In the genomic region with DNA sequence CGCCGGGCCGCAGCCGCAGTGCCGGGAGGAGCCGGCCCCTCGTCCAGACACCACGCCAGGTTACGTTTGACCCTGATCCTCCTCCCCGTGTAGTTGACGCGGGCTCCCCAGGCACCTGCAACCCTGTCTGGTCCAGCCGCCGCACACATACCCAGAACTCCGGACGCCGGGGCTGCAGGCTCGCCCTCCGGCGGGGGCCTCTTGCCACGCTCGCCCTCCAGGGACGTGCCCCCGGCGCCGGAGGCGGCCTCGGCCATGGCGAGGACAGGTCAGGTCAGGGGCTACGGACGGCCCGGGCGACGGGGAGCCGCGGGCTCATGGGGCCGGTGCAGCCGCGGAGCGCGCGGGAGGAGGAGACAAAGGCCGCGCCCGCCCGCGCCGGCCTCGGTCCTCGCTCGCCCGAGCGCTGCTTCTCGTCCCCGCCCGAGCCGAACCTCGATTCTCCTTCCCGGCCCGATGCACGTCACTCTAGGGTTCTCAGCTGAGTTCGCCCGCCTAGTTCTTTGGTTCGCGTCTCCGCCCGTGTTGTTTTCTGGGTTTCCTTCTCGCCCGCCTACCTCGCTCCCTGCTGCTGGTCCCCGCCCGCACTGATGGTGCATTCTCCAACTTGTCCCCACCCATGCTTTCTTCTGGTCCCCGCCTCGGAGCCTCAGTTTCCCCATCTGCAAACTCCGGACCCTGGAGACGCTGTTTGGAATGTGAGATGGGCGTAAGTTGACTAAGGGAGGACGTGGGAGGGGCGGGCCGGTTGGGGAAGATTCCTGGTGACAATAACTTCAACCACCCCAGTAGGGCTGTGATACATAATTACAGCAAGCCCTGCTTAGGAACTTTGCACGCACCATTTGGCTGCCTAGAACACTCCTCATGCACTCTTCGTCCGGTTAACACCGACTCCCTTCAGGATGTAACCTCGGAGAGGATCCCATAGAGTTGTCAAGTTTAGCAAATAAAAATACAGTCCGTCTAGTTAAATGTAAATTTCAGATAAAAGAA, we compare ENCODE assay signal across 1 cellular context.
A peak's percentile ranks its signal among the peaks of the same experiment; 100 is the strongest.
TF ChIP-seq lines count a peak whose summit lies in the region.

Gene ANO8, minus strand, starts transcription at position 442 of the 996 bp plus-strand sequence. Its CDS starts 185 bp downstream, at position 257.

TF ChIP-seq in K562, 482 proteins besides CTCF, POLR2A, EP300 and RAD21 (continued from another document and continues in another):
- TF ChIP-seq, protein P1, sequence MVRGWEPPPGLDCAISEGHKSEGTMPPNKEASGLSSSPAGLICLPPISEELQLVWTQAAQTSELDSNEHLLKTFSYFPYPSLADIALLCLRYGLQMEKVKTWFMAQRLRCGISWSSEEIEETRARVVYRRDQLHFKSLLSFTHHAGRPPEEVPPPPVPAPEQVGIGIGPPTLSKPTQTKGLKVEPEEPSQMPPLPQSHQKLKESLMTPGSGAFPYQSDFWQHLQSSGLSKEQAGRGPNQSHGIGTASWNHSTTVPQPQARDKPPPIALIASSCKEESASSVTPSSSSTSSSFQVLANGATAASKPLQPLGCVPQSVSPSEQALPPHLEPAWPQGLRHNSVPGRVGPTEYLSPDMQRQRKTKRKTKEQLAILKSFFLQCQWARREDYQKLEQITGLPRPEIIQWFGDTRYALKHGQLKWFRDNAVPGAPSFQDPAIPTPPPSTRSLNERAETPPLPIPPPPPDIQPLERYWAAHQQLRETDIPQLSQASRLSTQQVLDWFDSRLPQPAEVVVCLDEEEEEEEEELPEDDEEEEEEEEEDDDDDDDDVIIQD (CRISPR knock-in tag; IDR thresholded peaks at IDR 0.05), result no peak
- no peak for TF ChIP-seq CBFA2T2 (conservative IDR thresholded peaks at IDR 0.05)
- TF ChIP-seq PTBP1 (IDR thresholded peaks at IDR 0.05; ENCODE audit: low read depth, low read length), result no peak; the same call in 1 of the 2 replicates
- no peak for TF ChIP-seq SETDB1 (IDR thresholded peaks at IDR 0.05; ENCODE audit: low read length)
- TF ChIP-seq PURB (CRISPR knock-in tag; IDR thresholded peaks at IDR 0.05; ENCODE audit: low read depth), result no peak
- TF ChIP-seq, protein P2, sequence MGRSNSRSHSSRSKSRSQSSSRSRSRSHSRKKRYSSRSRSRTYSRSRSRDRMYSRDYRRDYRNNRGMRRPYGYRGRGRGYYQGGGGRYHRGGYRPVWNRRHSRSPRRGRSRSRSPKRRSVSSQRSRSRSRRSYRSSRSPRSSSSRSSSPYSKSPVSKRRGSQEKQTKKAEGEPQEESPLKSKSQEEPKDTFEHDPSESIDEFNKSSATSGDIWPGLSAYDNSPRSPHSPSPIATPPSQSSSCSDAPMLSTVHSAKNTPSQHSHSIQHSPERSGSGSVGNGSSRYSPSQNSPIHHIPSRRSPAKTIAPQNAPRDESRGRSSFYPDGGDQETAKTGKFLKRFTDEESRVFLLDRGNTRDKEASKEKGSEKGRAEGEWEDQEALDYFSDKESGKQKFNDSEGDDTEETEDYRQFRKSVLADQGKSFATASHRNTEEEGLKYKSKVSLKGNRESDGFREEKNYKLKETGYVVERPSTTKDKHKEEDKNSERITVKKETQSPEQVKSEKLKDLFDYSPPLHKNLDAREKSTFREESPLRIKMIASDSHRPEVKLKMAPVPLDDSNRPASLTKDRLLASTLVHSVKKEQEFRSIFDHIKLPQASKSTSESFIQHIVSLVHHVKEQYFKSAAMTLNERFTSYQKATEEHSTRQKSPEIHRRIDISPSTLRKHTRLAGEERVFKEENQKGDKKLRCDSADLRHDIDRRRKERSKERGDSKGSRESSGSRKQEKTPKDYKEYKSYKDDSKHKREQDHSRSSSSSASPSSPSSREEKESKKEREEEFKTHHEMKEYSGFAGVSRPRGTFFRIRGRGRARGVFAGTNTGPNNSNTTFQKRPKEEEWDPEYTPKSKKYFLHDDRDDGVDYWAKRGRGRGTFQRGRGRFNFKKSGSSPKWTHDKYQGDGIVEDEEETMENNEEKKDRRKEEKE (IDR thresholded peaks at IDR 0.05; ENCODE audit: borderline replicate concordance in 1 of 2, control insufficient read depth in 1 of 2, low read depth in 2 of 2, low read length in 1 of 2), result peak in 1 of 2 experiments; percentile 96; a peak in 2 of 4 replicates
- peak; percentile 39; the same call in 1 of the 2 replicates for TF ChIP-seq DMBX1 (CRISPR knock-in tag; IDR thresholded peaks at IDR 0.05; ENCODE audit: borderline replicate concordance)
- no peak for TF ChIP-seq RFX1 (IDR thresholded peaks at IDR 0.05)
- TF ChIP-seq ARID2 (IDR thresholded peaks at IDR 0.05), result no peak
- no peak for TF ChIP-seq ID3 (CRISPR knock-in tag; IDR thresholded peaks at IDR 0.05)
- peak; percentile 86 for TF ChIP-seq ID3 (tag; IDR thresholded peaks at IDR 0.05)
- TF ChIP-seq KLF16 (IDR thresholded peaks at IDR 0.05), result no peak
- TF ChIP-seq, protein P3, sequence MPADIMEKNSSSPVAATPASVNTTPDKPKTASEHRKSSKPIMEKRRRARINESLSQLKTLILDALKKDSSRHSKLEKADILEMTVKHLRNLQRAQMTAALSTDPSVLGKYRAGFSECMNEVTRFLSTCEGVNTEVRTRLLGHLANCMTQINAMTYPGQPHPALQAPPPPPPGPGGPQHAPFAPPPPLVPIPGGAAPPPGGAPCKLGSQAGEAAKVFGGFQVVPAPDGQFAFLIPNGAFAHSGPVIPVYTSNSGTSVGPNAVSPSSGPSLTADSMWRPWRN (IDR thresholded peaks at IDR 0.05; ENCODE audit: low read depth), result no peak
- TF ChIP-seq COPS2 (conservative IDR thresholded peaks at IDR 0.05), result no peak
- no peak for TF ChIP-seq ZNF175 (CRISPR knock-in tag; IDR thresholded peaks at IDR 0.05; ENCODE audit: low read depth)
- no peak for TF ChIP-seq SUPT5H (IDR thresholded peaks at IDR 0.05)
- TF ChIP-seq RBM17 (IDR thresholded peaks at IDR 0.05; ENCODE audit: borderline replicate concordance, low read depth, low read length), result no peak
- TF ChIP-seq U2AF1 (optimal IDR thresholded peaks at IDR 0.05; ENCODE audit: low read depth, low read length), result peak; percentile 54
- no peak for TF ChIP-seq PHTF2 (CRISPR knock-in tag; IDR thresholded peaks at IDR 0.05)
- TF ChIP-seq MAFF (IDR thresholded peaks at IDR 0.05; ENCODE audit: low read length), result no peak
- peak; percentile 96 for TF ChIP-seq ZBTB5 (IDR thresholded peaks at IDR 0.05)
- TF ChIP-seq CTBP1 (IDR thresholded peaks at IDR 0.05; ENCODE audit: borderline replicate concordance), result peak; percentile 98
- TF ChIP-seq, protein P4, sequence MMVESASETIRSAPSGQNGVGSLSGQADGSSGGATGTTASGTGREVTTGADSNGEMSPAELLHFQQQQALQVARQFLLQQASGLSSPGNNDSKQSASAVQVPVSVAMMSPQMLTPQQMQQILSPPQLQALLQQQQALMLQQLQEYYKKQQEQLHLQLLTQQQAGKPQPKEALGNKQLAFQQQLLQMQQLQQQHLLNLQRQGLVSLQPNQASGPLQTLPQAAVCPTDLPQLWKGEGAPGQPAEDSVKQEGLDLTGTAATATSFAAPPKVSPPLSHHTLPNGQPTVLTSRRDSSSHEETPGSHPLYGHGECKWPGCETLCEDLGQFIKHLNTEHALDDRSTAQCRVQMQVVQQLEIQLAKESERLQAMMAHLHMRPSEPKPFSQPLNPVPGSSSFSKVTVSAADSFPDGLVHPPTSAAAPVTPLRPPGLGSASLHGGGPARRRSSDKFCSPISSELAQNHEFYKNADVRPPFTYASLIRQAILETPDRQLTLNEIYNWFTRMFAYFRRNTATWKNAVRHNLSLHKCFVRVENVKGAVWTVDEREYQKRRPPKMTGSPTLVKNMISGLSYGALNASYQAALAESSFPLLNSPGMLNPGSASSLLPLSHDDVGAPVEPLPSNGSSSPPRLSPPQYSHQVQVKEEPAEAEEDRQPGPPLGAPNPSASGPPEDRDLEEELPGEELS (CRISPR knock-in tag; IDR thresholded peaks at IDR 0.05; ENCODE audit: borderline replicate concordance), result no peak; the same call in 1 of the 2 replicates
- peak; percentile 85 for TF ChIP-seq L3MBTL2 (IDR thresholded peaks at IDR 0.05)
- TF ChIP-seq ZNF717 (CRISPR knock-in tag; IDR thresholded peaks at IDR 0.05), result no peak
- no peak for TF ChIP-seq DDX20 (tag; IDR thresholded peaks at IDR 0.05; ENCODE audit: low read depth)
- TF ChIP-seq, protein P5, sequence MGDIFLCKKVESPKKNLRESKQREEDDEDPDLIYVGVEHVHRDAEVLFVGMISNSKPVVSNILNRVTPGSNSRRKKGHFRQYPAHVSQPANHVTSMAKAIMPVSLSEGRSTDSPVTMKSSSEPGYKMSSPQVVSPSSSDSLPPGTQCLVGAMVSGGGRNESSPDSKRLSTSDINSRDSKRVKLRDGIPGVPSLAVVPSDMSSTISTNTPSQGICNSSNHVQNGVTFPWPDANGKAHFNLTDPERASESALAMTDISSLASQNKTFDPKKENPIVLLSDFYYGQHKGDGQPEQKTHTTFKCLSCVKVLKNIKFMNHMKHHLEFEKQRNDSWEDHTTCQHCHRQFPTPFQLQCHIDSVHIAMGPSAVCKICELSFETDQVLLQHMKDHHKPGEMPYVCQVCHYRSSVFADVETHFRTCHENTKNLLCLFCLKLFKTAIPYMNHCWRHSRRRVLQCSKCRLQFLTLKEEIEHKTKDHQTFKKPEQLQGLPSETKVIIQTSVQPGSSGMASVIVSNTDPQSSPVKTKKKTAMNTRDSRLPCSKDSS (IDR thresholded peaks at IDR 0.05; ENCODE audit: low read depth, partially characterized antibody), result no peak
- no peak for TF ChIP-seq ZNF134 (CRISPR knock-in tag; conservative IDR thresholded peaks at IDR 0.05)
- peak; percentile 56; the same call in 1 of the 2 replicates for TF ChIP-seq NR1H2 (CRISPR knock-in tag; IDR thresholded peaks at IDR 0.05)
- TF ChIP-seq ZNF699 (CRISPR knock-in tag; IDR thresholded peaks at IDR 0.05; ENCODE audit: insufficient replicate concordance), result no peak
- TF ChIP-seq KHSRP (IDR thresholded peaks at IDR 0.05), result no peak
- peak in 1 of 2 experiments; percentile 47; a peak in 1 of 4 replicates for TF ChIP-seq ZNF318 (IDR thresholded peaks at IDR 0.05; ENCODE audit: borderline replicate concordance in 1 of 2, low read depth in 1 of 2)
